In the genomic region with DNA sequence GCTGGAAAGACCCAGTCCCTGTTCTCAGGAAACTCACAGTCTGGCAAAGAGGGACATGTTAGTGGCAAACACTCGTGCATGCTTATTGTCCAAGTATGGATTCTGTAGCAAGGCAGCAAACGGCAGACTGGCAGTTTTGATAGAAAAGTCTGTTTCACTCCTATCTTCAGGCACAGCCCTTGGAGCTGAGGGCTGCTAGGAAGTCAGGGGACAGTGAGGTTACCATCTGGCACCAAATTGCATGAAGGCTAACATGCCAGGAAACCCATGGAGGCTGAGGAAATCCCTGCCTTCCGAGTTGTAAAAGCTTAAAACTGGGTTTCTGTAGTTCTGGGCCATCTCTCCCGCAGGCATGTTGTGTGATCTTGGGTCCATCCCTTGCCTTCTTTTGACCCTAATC, we compare ENCODE assay signal across 19 cellular contexts. TPM values are rescaled to one million over a fixed set of nuclear protein-coding genes. Genes with fewer than 3 reads are reported as not detected.
DNase-seq lines count a peak whose midpoint lies in the region; ATAC-seq and TF ChIP-seq lines count a peak whose summit lies in the region.
"Had no signal": no experiment of that assay in that cellular context is flagged by ENCODE, and none has a peak within 500 bp of the region (broad histone marks: within the 10 kb centered on the region; RNA-seq: fewer than 3 reads in every experiment).

No MANE protein-coding gene starts in this region.

- CTCF ChIA-PET in T-cell (lab: Charles Lee), result interaction anchor here in 1 of 2 donors (0.7 kb wide), 1 partner anchor 491 kb away, joined by 3 read pairs; no protein-coding TSS in a partner anchor

- H3K4me3 ChIP-seq in body of pancreas, result no peak overlapping the region

- no peak overlapping the region for H3K4me3 Mint-ChIP-seq in T-cell
- H3K4me3 Mint-ChIP-seq: CD4-positive, CD25-positive, alpha-beta regulatory T cell; HFFc6; T-helper 1 cell treated with Interleukin-12 subunit alpha and Interleukin-12 subunit beta and Interleukin-4 antibody, amounts not matched to agents 30 μg/mL and 1 μg/mL, for 36 hours had no signal

- no peaks in the 10 kb centered on the region for H3K9me3 Mint-ChIP-seq in T-cell
- H3K9me3 Mint-ChIP-seq: CD4-positive, CD25-positive, alpha-beta regulatory T cell; HFFc6; T-helper 1 cell treated with Interleukin-12 subunit alpha and Interleukin-12 subunit beta and Interleukin-4 antibody, amounts not matched to agents 30 μg/mL and 1 μg/mL, for 36 hours had no signal

- no peaks in the 10 kb centered on the region for H3K4me1 Mint-ChIP-seq in T-cell
- H3K4me1 Mint-ChIP-seq: CD4-positive, CD25-positive, alpha-beta regulatory T cell had no signal

- POLR2A ChIA-PET in T-cell (lab: Charles Lee), result no interaction called here

- no peaks in the 10 kb centered on the region for H3K4me1 ChIP-seq in body of pancreas

- no peak for TF ChIP-seq CTCF in body of pancreas (IDR thresholded peaks at IDR 0.05)

- no peak for TF ChIP-seq POLR2A in body of pancreas (IDR thresholded peaks at IDR 0.05)

- no peak overlapping the region for H3K27ac ChIP-seq in body of pancreas

- no peaks in the 10 kb centered on the region for H3K36me3 ChIP-seq in body of pancreas (replicated peaks in 1 of 2; ENCODE audit: insufficient read depth in 1 of 2, low read depth in 2 of 2)

- no peaks in the 10 kb centered on the region for H3K36me3 Mint-ChIP-seq in T-cell
- H3K36me3 Mint-ChIP-seq: CD4-positive, CD25-positive, alpha-beta regulatory T cell had no signal

- H3K27ac Mint-ChIP-seq in T-cell, result no peak overlapping the region
- H3K27ac Mint-ChIP-seq: CD4-positive, CD25-positive, alpha-beta regulatory T cell; HFFc6; T-helper 1 cell treated with Interleukin-12 subunit alpha and Interleukin-12 subunit beta and Interleukin-4 antibody, amounts not matched to agents 30 μg/mL and 1 μg/mL, for 36 hours had no signal

- H3K9me3 ChIP-seq in body of pancreas, result no peaks in the 10 kb centered on the region

- DNase-seq in DMS 273 treated with DMSO at 0.1 percent for 48 hours (lab: John Stamatoyannopoulos, UW) (peak; percentile 40), NCI-H1694 treated with DMSO at 0.1 percent for 48 hours (lab: John Stamatoyannopoulos, UW) (peak; percentile 71), cerebellum (ENCODE audit: low spot score) (peak; percentile 84), lung microvascular endothelial cell (ENCODE audit: low read depth in 2 of 2) (peak; percentile 46 to 73), body of pancreas (no peak), T-cell (no peak)
- DNase-seq: ACHN; AML-193; CD4-positive, CD25-positive, alpha-beta regulatory T cell; COR-L47; DMS153; EL; H7; HFFc6; KG1; NCI-H1105 treated with DMSO at 0.1 percent for 48 hours; NCI-H187 treated with DMSO at 0.1 percent for 48 hours had no signal

- H3K27me3 ChIP-seq in body of pancreas, result no peaks in the 10 kb centered on the region

- intact Hi-C loops in body of pancreas (cut with DNase I), result no loop called here

- peaks cover 0 to 2% of the 10 kb centered on the region in 2 donors for H3K27me3 Mint-ChIP-seq in T-cell
- H3K27me3 Mint-ChIP-seq: CD4-positive, CD25-positive, alpha-beta regulatory T cell had no signal

- 68 to 73% methylated on average over 4 of the region's 4 CpGs for WGBS in body of pancreas, 2 donors

- ATAC-seq in GM19351 (IDR thresholded peaks at IDR 0.05; ENCODE audit: unreplicated experiment) (no peak), body of pancreas (no peak), T-cell (replicated peaks in 1 of 4) (no peak)

RNA-seq across cellular contexts. Expression of gene CALM1, which starts 32.9 kb away (rescaled TPM):
- total RNA-seq in cerebellum (1,436 TPM), lung microvascular endothelial cell (1,344 and 1,414 TPM in 2 replicates), body of pancreas (100 to 1,000 TPM; 137 to 199 TPM), T-cell (100 to 1,000 TPM; 642 to 952 (median 674) TPM)

Comparison
In these comparisons a context has a peak if more than half of its experiments do, and no peak if none do; other contexts are left out.
1. DNase-seq: peak in DMS 273 treated with DMSO at 0.1 percent for 48 hours (single experiment), NCI-H1694 treated with DMSO at 0.1 percent for 48 hours (single experiment), cerebellum (single experiment) and lung microvascular endothelial cell (2 of 2); none in body of pancreas (0 of 4) and T-cell (0 of 34).